In the genomic region with DNA sequence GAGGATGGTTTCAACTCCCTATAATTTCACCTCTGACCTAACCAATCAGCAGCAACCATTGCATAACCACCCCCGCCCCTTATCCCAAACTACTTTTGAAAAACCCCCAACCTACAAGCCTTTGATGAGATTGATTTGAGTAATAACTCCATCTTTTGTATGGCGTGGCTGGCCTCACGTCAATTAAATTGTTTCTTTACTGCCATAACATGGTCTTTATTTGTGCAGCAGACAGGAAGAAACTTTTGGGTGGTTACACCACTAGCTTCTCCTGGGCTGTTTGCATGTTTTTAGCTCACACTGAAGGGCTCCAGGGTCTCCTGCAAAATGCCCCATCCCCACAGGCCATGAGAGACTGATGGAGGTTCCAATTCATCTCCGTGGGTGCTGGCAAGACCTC, we compare ENCODE assay signal across 29 cellular contexts. TPM values are rescaled to one million over a fixed set of nuclear protein-coding genes. Genes with fewer than 3 reads are reported as not detected.
"Had no signal": no experiment of that assay in that cellular context is flagged by ENCODE, and none has a peak within 500 bp of the region (broad histone marks: within the 10 kb centered on the region; RNA-seq: fewer than 3 reads in every experiment).

No MANE protein-coding gene starts in this region.

- H3K36me3 ChIP-seq: stomach, suprapubic skin, thoracic aorta, thyroid gland, tibial artery, tibial nerve, transverse colon, upper lobe of left lung, upper lobe of right lung, uterus, vagina had no signal

- H3K27me3 Mint-ChIP-seq: stimulated activated memory B cell treated with anti-CD40 and anti-IgM and Interleukin-4, amounts not matched to agents 10 μg/mL and 1 μg/mL and 100 μg/mL, for 72 hours; stimulated activated naive B cell treated with anti-CD40 and anti-IgM and Interleukin-4, amounts not matched to agents 10 μg/mL and 1 μg/mL and 100 μg/mL, for 72 hours; stimulated activated naive CD8-positive, alpha-beta T cell treated with anti-CD3 and anti-CD28 coated beads, Interleukin-15, amount 100 ng/mL, for 72 hours; stimulated activated naive CD8-positive, alpha-beta T cell treated with anti-CD3 and anti-CD28 coated beads, Interleukin-15, Interleukin-2, amounts not matched to agents 100 ng/mL and 50 ng/mL, for 24 hours; type B pancreatic cell had no signal

- H3K4me1 ChIP-seq: stomach, suprapubic skin, testis, thyroid gland, tibial artery, tibial nerve, transverse colon, upper lobe of left lung, upper lobe of right lung, uterus, vagina had no signal

- H3K27ac ChIP-seq: stomach, suprapubic skin, testis, thoracic aorta, thyroid gland, tibial artery, tibial nerve, transverse colon, upper lobe of left lung, upper lobe of right lung, uterus, vagina had no signal

- H3K36me3 Mint-ChIP-seq: stimulated activated effector memory CD8-positive, alpha-beta T cell treated with anti-CD3 and anti-CD28 coated beads, Interleukin-12 subunit alpha, Interleukin-12 subunit beta, amount 100 ng/mL, for 72 hours; stimulated activated memory B cell treated with anti-CD40 and anti-IgM and Interleukin-4, amounts not matched to agents 10 μg/mL and 1 μg/mL and 100 μg/mL, for 72 hours; type B pancreatic cell had no signal

- ATAC-seq: stimulated activated effector memory CD8-positive, alpha-beta T cell treated with anti-CD3 and anti-CD28 coated beads, Interleukin-12 subunit alpha, Interleukin-12 subunit beta, amount 100 ng/mL, for 72 hours; stimulated activated memory B cell treated with anti-CD40 and anti-IgM and Interleukin-4, amounts not matched to agents 10 μg/mL and 1 μg/mL and 100 μg/mL, for 72 hours; stimulated activated naive B cell treated with anti-CD40 and anti-IgM and Interleukin-4, amounts not matched to agents 10 μg/mL and 1 μg/mL and 100 μg/mL, for 72 hours; stimulated activated naive CD8-positive, alpha-beta T cell treated with anti-CD3 and anti-CD28 coated beads, Interleukin-15, amount 100 ng/mL, for 72 hours; stimulated activated naive CD8-positive, alpha-beta T cell treated with anti-CD3 and anti-CD28 coated beads, Interleukin-15, Interleukin-2, amounts not matched to agents 100 U/mL and 50 U/mL, for 24 hours; upper lobe of right lung had no signal

- H3K4me1 Mint-ChIP-seq: stimulated activated effector memory CD8-positive, alpha-beta T cell treated with anti-CD3 and anti-CD28 coated beads, Interleukin-12 subunit alpha, Interleukin-12 subunit beta, amount 100 ng/mL, for 72 hours; stimulated activated memory B cell treated with anti-CD40 and anti-IgM and Interleukin-4, amounts not matched to agents 10 μg/mL and 1 μg/mL and 100 μg/mL, for 72 hours; stimulated activated naive B cell treated with anti-CD40 and anti-IgM and Interleukin-4, amounts not matched to agents 10 μg/mL and 1 μg/mL and 100 μg/mL, for 72 hours; stimulated activated naive CD8-positive, alpha-beta T cell treated with anti-CD3 and anti-CD28 coated beads, Interleukin-15, amount 100 ng/mL, for 72 hours had no signal

- DNase-seq: stimulated activated CD4-positive, alpha-beta T cell treated with anti-CD3 and anti-CD28 coated beads, Interleukin-2, amount 100 ng/mL, for 48 hours; stimulated activated CD4-positive, alpha-beta T cell treated with anti-CD3 and anti-CD28 coated beads, Interleukin-4, amount 100 ng/mL, for 1 hour; stimulated activated CD4-positive, alpha-beta T cell treated with anti-CD3 and anti-CD28 coated beads, Interleukin-4, amount 100 ng/mL, for 24 hours; stimulated activated CD4-positive, alpha-beta T cell treated with anti-CD3 and anti-CD28 coated beads, Interleukin-4, amount 100 ng/mL, for 4 hours; stimulated activated CD8-positive, alpha-beta memory T cell treated with anti-CD3 and anti-CD28 coated beads, Interleukin-4, amount 100 ng/mL, for 48 hours; stimulated activated naive B cell treated with anti-CD40 and anti-IgM and Interleukin-4, amounts not matched to agents 10 μg/mL and 1 μg/mL and 100 μg/mL, for 72 hours; stimulated activated naive CD4-positive, alpha-beta T cell; stimulated activated naive CD4-positive, alpha-beta T cell treated with Interleukin-2 at 50 U/mL for 16 hours; stimulated activated naive CD8-positive, alpha-beta T cell treated with anti-CD3 and anti-CD28 coated beads, Interleukin-15, amount 100 ng/mL, for 72 hours; stimulated activated naive CD8-positive, alpha-beta T cell treated with anti-CD3 and anti-CD28 coated beads, Interleukin-15, Interleukin-2, amounts not matched to agents 100 U/mL and 50 U/mL, for 24 hours; stomach; substantia nigra; testis; thyroid gland; tibial artery; transverse colon; trophoblast cell; upper lobe of left lung; upper lobe of right lung; uterus had no signal

- H3K27ac Mint-ChIP-seq: stimulated activated effector memory CD8-positive, alpha-beta T cell treated with anti-CD3 and anti-CD28 coated beads, Interleukin-12 subunit alpha, Interleukin-12 subunit beta, amount 100 ng/mL, for 72 hours; stimulated activated memory B cell treated with anti-CD40 and anti-IgM and Interleukin-4, amounts not matched to agents 10 μg/mL and 1 μg/mL and 100 μg/mL, for 72 hours; stimulated activated naive B cell treated with anti-CD40 and anti-IgM and Interleukin-4, amounts not matched to agents 10 μg/mL and 1 μg/mL and 100 μg/mL, for 72 hours; stimulated activated naive CD8-positive, alpha-beta T cell treated with anti-CD3 and anti-CD28 coated beads, Interleukin-15, amount 100 ng/mL, for 72 hours; stimulated activated naive CD8-positive, alpha-beta T cell treated with anti-CD3 and anti-CD28 coated beads, Interleukin-15, Interleukin-2, amounts not matched to agents 100 ng/mL and 50 ng/mL, for 24 hours; type B pancreatic cell had no signal

- H3K9me3 ChIP-seq: testis, thyroid gland, uterus, vagina had no signal

- FAIRE-seq: urothelium cell line had no signal

- H3K4me3 Mint-ChIP-seq: stimulated activated effector memory CD8-positive, alpha-beta T cell treated with anti-CD3 and anti-CD28 coated beads, Interleukin-12 subunit alpha, Interleukin-12 subunit beta, amount 100 ng/mL, for 72 hours; stimulated activated memory B cell treated with anti-CD40 and anti-IgM and Interleukin-4, amounts not matched to agents 10 μg/mL and 1 μg/mL and 100 μg/mL, for 72 hours; stimulated activated naive B cell treated with anti-CD40 and anti-IgM and Interleukin-4, amounts not matched to agents 10 μg/mL and 1 μg/mL and 100 μg/mL, for 72 hours; stimulated activated naive CD8-positive, alpha-beta T cell treated with anti-CD3 and anti-CD28 coated beads, Interleukin-15, amount 100 ng/mL, for 72 hours; stimulated activated naive CD8-positive, alpha-beta T cell treated with anti-CD3 and anti-CD28 coated beads, Interleukin-15, Interleukin-2, amounts not matched to agents 100 ng/mL and 50 ng/mL, for 24 hours; type B pancreatic cell had no signal

- H3K4me3 ChIP-seq: stomach, suprapubic skin, testis, thoracic aorta, thyroid gland, tibial artery, tibial nerve, transverse colon, upper lobe of left lung, upper lobe of right lung, uterus, vagina had no signal

- H3K27me3 ChIP-seq: stomach, suprapubic skin, testis, thyroid gland, tibial artery, tibial nerve, transverse colon, upper lobe of left lung, upper lobe of right lung, uterus, vagina had no signal

RNA-seq across cellular contexts. Expression of a gene that starts 34.0 kb away (rescaled TPM):
- total RNA-seq: tibial nerve, upper lobe of right lung had no signal
